ENCODE assay signal across 1 cellular context in genomic region chr4:124449881-124450280, GRCh38.
TF ChIP-seq lines count a peak whose summit lies in the region.

No MANE protein-coding gene starts in this region.

TF ChIP-seq in IMR-90, 13 proteins besides CTCF, POLR2A, EP300 and RAD21:
- TF ChIP-seq ELK1 (IDR thresholded peaks at IDR 0.05; ENCODE audit: borderline replicate concordance, low read depth, low read length) (no peak), RFX5 (IDR thresholded peaks at IDR 0.05; ENCODE audit: low read depth, low read length) (no peak), FOS (IDR thresholded peaks at IDR 0.05; ENCODE audit: low read depth, low read length) (no peak), MAZ (IDR thresholded peaks at IDR 0.05; ENCODE audit: borderline replicate concordance, low read depth, low read length) (no peak), USF2 (IDR thresholded peaks at IDR 0.05; ENCODE audit: low read depth, low read length) (no peak), MAFK (IDR thresholded peaks at IDR 0.05; ENCODE audit: low read depth, low read length) (no peak), SMC3 (IDR thresholded peaks at IDR 0.05; ENCODE audit: low read depth, low read length) (no peak), RCOR1 (IDR thresholded peaks at IDR 0.05; ENCODE audit: insufficient replicate concordance, low read length) (no peak), CHD1 (IDR thresholded peaks at IDR 0.05; ENCODE audit: low read depth, low read length) (no peak), CEBPB (IDR thresholded peaks at IDR 0.05; ENCODE audit: low read depth, low read length) (no peak), NFE2L2 (IDR thresholded peaks at IDR 0.05; ENCODE audit: low read depth, low read length) (no peak)
